Comparison of ENCODE assay signal across 31 cellular contexts in genomic region chr1:107806902-107807301, GRCh38.
"Had no signal": no experiment of that assay in that cellular context is flagged by ENCODE, and none has a peak within 500 bp of the region (broad histone marks: within the 10 kb centered on the region; RNA-seq: fewer than 3 reads in every experiment).

No MANE protein-coding gene starts in this region.

- DNase-seq: activated CD4-positive, alpha-beta memory T cell treated with anti-CD3 and anti-CD28 coated beads for 36 hours; activated CD4-positive, alpha-beta T cell treated with anti-CD3 and anti-CD28 coated beads for 4 hours; activated CD4-positive, alpha-beta T cell treated with anti-CD3 and anti-CD28 coated beads, Interleukin-2, amount 50 U/mL, for 1 hour; activated CD4-positive, CD25-positive, alpha-beta regulatory T cell treated with anti-CD3 and anti-CD28 coated beads, Interleukin-2, amount 50 U/mL, for 72 hours; activated CD8-positive, alpha-beta memory T cell treated with anti-CD3 and anti-CD28 coated beads, Interleukin-2, amount 50 U/mL, for 4 hours; activated effector memory CD4-positive, alpha-beta T cell treated with anti-CD3 and anti-CD28 coated beads, Interleukin-2, amount 50 U/mL, for 16 hours; activated naive CD4-positive, alpha-beta T cell treated with Interleukin-2 at 50 U/mL for 16 hours; activated naive CD8-positive, alpha-beta T cell treated with anti-CD3 and anti-CD28 coated beads, Interleukin-2, amount 10 ng/mL, durations not matched to agents 7 days and 5 days; activated T-cell treated with anti-CD3 and anti-CD28 coated beads, Interleukin-2, amount 50 U/mL, for 48 hours; amygdala; MM.1S; NCI-H1092; NCI-H1436 treated with DMSO at 0.1 percent for 48 hours; NCI-H1694 treated with DMSO at 0.1 percent for 48 hours; NCI-H2029; NCI-H345; NCI-H524 treated with DMSO at 0.1 percent for 48 hours; PC-3; Peyer's patch; RPMI8226; SHP77 treated with DMSO at 0.1 percent for 48 hours; SK-N-SH had no signal

- H3K27me3 Mint-ChIP-seq: activated CD4-positive, alpha-beta memory T cell treated with anti-CD3 and anti-CD28 coated beads for 36 hours; activated naive CD4-positive, alpha-beta T cell treated with anti-CD3 and anti-CD28 coated beads, Interleukin-2, amount 50 U/mL, for 24 hours; central memory CD8-positive, alpha-beta T cell had no signal

- H3K4me3 ChIP-seq: ascending aorta, cardiac muscle cell, Peyer's patch, SJSA1 had no signal

- H3K4me1 ChIP-seq: ascending aorta, Peyer's patch, SJSA1 had no signal

- H3K9me3 Mint-ChIP-seq: activated CD4-positive, alpha-beta memory T cell treated with anti-CD3 and anti-CD28 coated beads for 36 hours; activated naive CD4-positive, alpha-beta T cell treated with anti-CD3 and anti-CD28 coated beads, Interleukin-2, amount 50 U/mL, for 24 hours; central memory CD8-positive, alpha-beta T cell; T-helper 1 cell treated with Interleukin-12 subunit alpha and Interleukin-12 subunit beta and Interleukin-4 antibody, amounts not matched to agents 30 μg/mL and 1 μg/mL, for 36 hours; WTC11 had no signal

- H3K27me3 ChIP-seq: ascending aorta, cardiac muscle cell, Peyer's patch had no signal

- H3K4me3 Mint-ChIP-seq: activated CD4-positive, alpha-beta memory T cell treated with anti-CD3 and anti-CD28 coated beads for 36 hours; activated naive CD4-positive, alpha-beta T cell treated with anti-CD3 and anti-CD28 coated beads, Interleukin-2, amount 50 U/mL, for 24 hours; activated naive CD8-positive, alpha-beta T cell treated with anti-CD3 and anti-CD28 coated beads, Interleukin-2, amount 10 ng/mL, durations not matched to agents 7 days and 5 days; central memory CD8-positive, alpha-beta T cell; T-helper 1 cell treated with Interleukin-12 subunit alpha and Interleukin-12 subunit beta and Interleukin-4 antibody, amounts not matched to agents 30 μg/mL and 1 μg/mL, for 36 hours; T-helper 2 cell treated with Interferon-gamma antibody and Interleukin-4, amounts not matched to agents 5 μg/mL and 100 μg/mL, for 36 hours; WTC11 had no signal

- H3K27ac ChIP-seq: ascending aorta, cardiac muscle cell, KMS-11, Peyer's patch, SJSA1 had no signal

- H3K36me3 ChIP-seq: ascending aorta, cardiac muscle cell, Peyer's patch, SJSA1 had no signal

- H3K27ac Mint-ChIP-seq: activated CD4-positive, alpha-beta memory T cell treated with anti-CD3 and anti-CD28 coated beads for 36 hours; activated naive CD4-positive, alpha-beta T cell treated with anti-CD3 and anti-CD28 coated beads, Interleukin-2, amount 50 U/mL, for 24 hours; activated naive CD8-positive, alpha-beta T cell treated with anti-CD3 and anti-CD28 coated beads, Interleukin-2, amount 10 ng/mL, durations not matched to agents 7 days and 5 days; T-helper 1 cell treated with Interleukin-12 subunit alpha and Interleukin-12 subunit beta and Interleukin-4 antibody, amounts not matched to agents 30 μg/mL and 1 μg/mL, for 36 hours; T-helper 2 cell treated with Interferon-gamma antibody and Interleukin-4, amounts not matched to agents 5 μg/mL and 100 μg/mL, for 36 hours; WTC11 had no signal

- H3K4me2 ChIP-seq: KMS-11, SK-N-SH had no signal

- H3K36me3 Mint-ChIP-seq: activated CD4-positive, alpha-beta memory T cell treated with anti-CD3 and anti-CD28 coated beads for 36 hours; WTC11 had no signal

- H3K9me3 ChIP-seq: ascending aorta, Peyer's patch, SJSA1, SK-N-SH had no signal

- ATAC-seq: PC-3, WTC11 had no signal
